Comparison of ENCODE assay signal across 7 cellular contexts in the genomic region with DNA sequence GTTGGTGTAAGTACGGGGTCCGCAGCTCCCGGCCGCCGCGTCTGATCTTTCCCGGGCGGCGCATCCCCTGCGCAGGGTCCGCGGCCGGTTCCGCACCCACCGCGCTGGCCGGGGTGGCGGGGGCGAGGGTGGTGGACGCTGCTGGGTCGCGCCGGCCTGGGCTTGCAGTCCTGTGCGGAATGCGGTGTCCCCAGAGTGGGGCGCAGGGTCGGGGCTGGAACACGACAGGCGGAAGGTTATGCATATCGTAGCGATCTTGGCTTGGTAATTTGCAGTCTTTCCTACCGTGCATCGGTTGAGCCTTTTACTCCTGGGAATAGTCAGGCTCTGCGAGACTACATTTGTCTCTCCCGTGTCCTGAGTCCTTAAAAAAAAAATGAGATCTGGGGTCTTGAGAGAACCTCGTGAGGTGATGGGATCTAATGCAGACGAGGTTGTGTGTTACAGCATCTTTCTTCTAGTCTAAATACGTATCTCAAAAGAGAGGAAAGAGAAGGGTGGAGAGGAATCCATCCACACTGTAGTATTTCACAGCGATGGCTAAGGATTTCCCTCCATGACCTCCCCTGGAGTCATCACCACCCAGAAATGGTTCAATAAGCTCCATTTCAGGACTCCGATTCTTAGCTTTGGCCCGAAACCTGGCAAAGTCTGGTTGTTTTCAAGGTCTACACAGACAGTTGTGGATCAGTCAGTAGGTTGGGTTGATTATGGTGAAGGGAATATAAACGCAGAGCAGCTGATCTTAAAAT. TPM values are rescaled to one million over a fixed set of nuclear protein-coding genes. Genes with fewer than 3 reads are reported as not detected.
DNase-seq lines count a peak whose midpoint lies in the region; ATAC-seq and TF ChIP-seq lines count a peak whose summit lies in the region.

No MANE protein-coding gene starts in this region.

- WGBS in neuronal stem cell (ENCODE audit: extremely low coverage in 2 of 2, insufficient read length in 2 of 2, insufficient replicate concordance in 1 of 2), 2 donors = no CpG with 5 or more reads among the region's 42 CpGs

- no peak overlapping the region for H2BK12ac ChIP-seq in neuronal stem cell (ENCODE audit: low read length)

- peak; percentile 1 for ATAC-seq in HG03521 (IDR thresholded peaks at IDR 0.05; ENCODE audit: unreplicated experiment)
- no peak for ATAC-seq in HG02973 (IDR thresholded peaks at IDR 0.05; ENCODE audit: unreplicated experiment)

- no peak overlapping the region for H2BK120ac ChIP-seq in neuronal stem cell (ENCODE audit: low read depth, low read length)

- peak overlapping the region; percentile 52 for H3K4me2 ChIP-seq in neuronal stem cell (ENCODE audit: insufficient read depth, low read length, poor library complexity, severe bottlenecking)

- H2BK15ac ChIP-seq in neuronal stem cell (ENCODE audit: low read length) = no peak overlapping the region

- DNase-seq in GM06990 (ENCODE audit: extremely low read depth, insufficient read length) (no peak), WERI-Rb-1 (no peak), fibroblast of peridontal ligament (ENCODE audit: extremely low read depth) (peak; percentile 35), neuronal stem cell (ENCODE audit: low spot score) (no peak), HuH-7 (ENCODE audit: low spot score) (no peak)

- no peak overlapping the region for H3K4ac ChIP-seq in neuronal stem cell (ENCODE audit: low read length)

- H3K27me3 ChIP-seq in GM06990 (replicated peaks; ENCODE audit: control insufficient read depth, insufficient read depth, low read length) (no peaks in the 10 kb centered on the region), WERI-Rb-1 (ENCODE audit: insufficient read depth, low read depth, severe bottlenecking) (no peaks in the 10 kb centered on the region), neuronal stem cell (ENCODE audit: control insufficient read depth in 3 of 3, insufficient read depth in 3 of 3, low read depth in 1 of 3, low read length in 3 of 3) (peaks cover 0 to 13% (median 2%) of the 10 kb centered on the region in 3 experiments)

- peak overlapping the region; percentile 88 for H2BK5ac ChIP-seq in neuronal stem cell (ENCODE audit: low read length)

- peak overlapping the region; percentile 97 for H3K9ac ChIP-seq in neuronal stem cell (ENCODE audit: low read depth, low read length, poor library complexity)

- peak overlapping the region; percentile 98 for H2AFZ ChIP-seq in neuronal stem cell (ENCODE audit: low read length)

- H3K23ac ChIP-seq in neuronal stem cell (ENCODE audit: low read depth, low read length, poor library complexity) = peak overlapping the region; percentile 58

- peaks cover 27 to 34% of the 10 kb centered on the region in 2 donors for H3K4me1 ChIP-seq in neuronal stem cell (ENCODE audit: control insufficient read depth in 2 of 2, insufficient read depth in 1 of 2, low read depth in 1 of 2, low read length in 2 of 2)

- no peaks in the 10 kb centered on the region for H3K79me1 ChIP-seq in neuronal stem cell (ENCODE audit: low read depth, low read length)

- H3K14ac ChIP-seq in neuronal stem cell (ENCODE audit: low read length) = no peak overlapping the region

- H3K4me3 ChIP-seq in GM06990 (replicated peaks; ENCODE audit: low read depth, low read length) (peak overlapping the region; percentile 89), WERI-Rb-1 (ENCODE audit: low read depth, low read length) (peak overlapping the region; percentile 69), neuronal stem cell (ENCODE audit: low read length in 2 of 2) (peak overlapping the region; percentile 57 to 99)

- H4K8ac ChIP-seq in neuronal stem cell (ENCODE audit: low read depth, low read length) = peak overlapping the region; percentile 43

- peak overlapping the region; percentile 97 for H3K27ac ChIP-seq in WERI-Rb-1
- peak overlapping the region; percentile 88 for H3K27ac ChIP-seq in neuronal stem cell (replicated peaks; ENCODE audit: low read length)

- no peak overlapping the region for H2AK5ac ChIP-seq in neuronal stem cell (ENCODE audit: low read depth, low read length)

- H3K9me3 ChIP-seq in WERI-Rb-1 (ENCODE audit: severe bottlenecking) = no peaks in the 10 kb centered on the region
- H3K9me3 ChIP-seq in neuronal stem cell (replicated peaks in 1 of 2; ENCODE audit: control insufficient read depth in 2 of 2, insufficient read depth in 1 of 2, low read depth in 1 of 2, low read length in 2 of 2) = no peaks in the 10 kb centered on the region

- peaks cover 1% of the 10 kb centered on the region; the same call in 1 of the 2 replicates for H3K36me3 ChIP-seq in GM06990 (ENCODE audit: control insufficient read depth, insufficient read depth, low read length)
- H3K36me3 ChIP-seq in WERI-Rb-1 = no peaks in the 10 kb centered on the region; the same call in 1 of the 2 replicates
- peaks cover 0 to 9% of the 10 kb centered on the region in 2 donors for H3K36me3 ChIP-seq in neuronal stem cell (replicated peaks in 1 of 2; ENCODE audit: control insufficient read depth in 2 of 2, insufficient read depth in 2 of 2, low read length in 2 of 2)

- no peak overlapping the region for H4K91ac ChIP-seq in neuronal stem cell (ENCODE audit: low read depth, low read length, poor library complexity)

- TF ChIP-seq CTCF in GM06990 (IDR thresholded peaks at IDR 0.05; ENCODE audit: insufficient read depth, low read length, poor library complexity, severe bottlenecking) = no peak
- no peak for TF ChIP-seq CTCF in WERI-Rb-1 (IDR thresholded peaks at IDR 0.05; ENCODE audit: low read depth, low read length)

- H3K18ac ChIP-seq in neuronal stem cell (ENCODE audit: low read length) = peak overlapping the region; percentile 97

RNA-seq across cellular contexts. Expression of a gene that starts 0.6 kb away (rescaled TPM):
- polyA plus RNA-seq in neuronal stem cell (2013, experiment 1 of 2) = 33.8 TPM
- 36.7 TPM for polyA plus RNA-seq in neuronal stem cell (2013, experiment 2 of 2)
